ENCODE assay signal across 9 cellular contexts in genomic region chr20:33685328-33686007, GRCh38. TPM values are rescaled to one million over a fixed set of nuclear protein-coding genes. Genes with fewer than 3 reads are reported as not detected.
DNase-seq lines count a peak whose midpoint lies in the region; ATAC-seq, FAIRE-seq and TF ChIP-seq lines count a peak whose summit lies in the region.
"Had no signal": no experiment of that assay in that cellular context is flagged by ENCODE, and none has a peak within 500 bp of the region (broad histone marks: within the 10 kb centered on the region; RNA-seq: fewer than 3 reads in every experiment).

No MANE protein-coding gene starts in this region.

- H3K4me1 ChIP-seq in OCI-LY3 (ENCODE audit: low read length) (peaks cover 45% of the 10 kb centered on the region), HepG2 (ENCODE audit: insufficient read depth, low read length) (peaks cover 58% of the 10 kb centered on the region), stomach (peaks cover 12 to 33% (median 23%) of the 10 kb centered on the region in 4 donors)

- H3K9me3 ChIP-seq in OCI-LY3 (ENCODE audit: insufficient read depth, low read length) (no peaks in the 10 kb centered on the region), HepG2 (ENCODE audit: low read length) (no peaks in the 10 kb centered on the region), stomach (no peaks in the 10 kb centered on the region)

- H3K4me3 ChIP-seq in OCI-LY3 (ENCODE audit: low read length) (peak overlapping the region; percentile 96), HepG2 (replicated peaks in 1 of 3; ENCODE audit: insufficient read depth in 1 of 3, low read depth in 2 of 3, low read length in 3 of 3) (peak overlapping the region; percentile 58 to 82 (median 65)), stomach (peak overlapping the region; percentile 44 to 57 (median 48))

- H3K36me3 ChIP-seq in OCI-LY3 (replicated peaks; ENCODE audit: low read depth, low read length) (peaks cover 25% of the 10 kb centered on the region), HepG2 (replicated peaks in 1 of 2; ENCODE audit: control insufficient read depth in 1 of 2, insufficient read depth in 2 of 2, low read length in 2 of 2) (peaks cover 0 to 1% of the 10 kb centered on the region in 2 experiments; a peak in 1 of 5 replicates), stomach (no peaks in the 10 kb centered on the region)

- no peak for TF ChIP-seq CTCF in OCI-LY3 (IDR thresholded peaks at IDR 0.05; ENCODE audit: low read depth, low read length)
- TF ChIP-seq CTCF in HepG2 (CRISPR knock-in tag; IDR thresholded peaks at IDR 0.05), result peak; percentile 47; the same call in 1 of the 2 replicates
- no peak for TF ChIP-seq CTCF in stomach (IDR thresholded peaks at IDR 0.05)

- TF ChIP-seq RAD21 in HepG2 (CRISPR knock-in tag; IDR thresholded peaks at IDR 0.05), result no peak

- in situ Hi-C loops in HepG2 (cut with HindIII; ENCODE audit: extremely low pct_ligation_motif_present, low pct_unique_long_range_greater_than_20kb), result no loop called here

- H3K27me3 ChIP-seq in OCI-LY3 (ENCODE audit: low read depth, low read length) (no peaks in the 10 kb centered on the region), HepG2 (ENCODE audit: control insufficient read depth in 1 of 2, insufficient read depth in 2 of 2, low read length in 2 of 2) (no peaks in the 10 kb centered on the region), stomach (no peaks in the 10 kb centered on the region)

- peaks cover 46% of the 10 kb centered on the region for H4K20me1 ChIP-seq in OCI-LY3 (ENCODE audit: insufficient read depth, low read length)
- H4K20me1 ChIP-seq in HepG2 (ENCODE audit: insufficient read depth, low read length), result no peaks in the 10 kb centered on the region

- H3K27ac ChIP-seq in OCI-LY3 (ENCODE audit: low read length) (peak overlapping the region; percentile 89), HepG2 (ENCODE audit: extremely low read length, insufficient read depth, low read length) (peak overlapping the region; percentile 56), stomach (peak overlapping the region; percentile 41 to 84 (median 52))
- H3K27ac ChIP-seq: epithelial cell of prostate had no signal

- CTCF ChIA-PET in HepG2 (lab: Yijun Ruan, JAX; ENCODE audit: low intra/inter-chr PET ratio, low total read pairs), result no interaction called here

- BruUV-seq in HepG2 (replicated peaks; lab: Mats Ljungman, UMichigan), result TSS peak; percentile 63

- peaks cover 56% of the 10 kb centered on the region for H3K79me2 ChIP-seq in OCI-LY3 (ENCODE audit: low read length)
- H3K79me2 ChIP-seq in HepG2 (ENCODE audit: insufficient read depth, low read length), result peaks cover 21% of the 10 kb centered on the region

- H2AFZ ChIP-seq in OCI-LY3 (ENCODE audit: low read depth, low read length) (no peak overlapping the region), HepG2 (ENCODE audit: low read length) (peak overlapping the region; percentile 2)

- ATAC-seq in GM19351 (IDR thresholded peaks at IDR 0.05; ENCODE audit: unreplicated experiment) (peak; percentile 35), HG03432 (IDR thresholded peaks at IDR 0.05; ENCODE audit: unreplicated experiment) (peak; percentile 40), HepG2 (peak; percentile 65)

- DNase-seq in DMS 273 treated with DMSO at 0.1 percent for 48 hours (lab: John Stamatoyannopoulos, UW), result peak; percentile 90
- peak; percentile 29 for DNase-seq in activated naive CD8-positive, alpha-beta T cell treated with anti-CD3 and anti-CD28 coated beads, Interleukin-2, amount 50 U/mL, for 16 hours (ENCODE audit: low read depth, low spot score)
- peak; percentile 71 for DNase-seq in HepG2 (ENCODE audit: low spot score)
- DNase-seq in stomach, result no peak
- DNase-seq in NCI-H2107 treated with DMSO at 0.1 percent for 48 hours (lab: John Stamatoyannopoulos, UW; ENCODE audit: unreplicated experiment), result no peak

- H3K4me2 ChIP-seq in OCI-LY3 (ENCODE audit: low read length) (peak overlapping the region; percentile 98), HepG2 (ENCODE audit: low read depth, low read length) (peak overlapping the region; percentile 99)

- FAIRE-seq in HepG2 (lab: Jason Lieb, UNC), result no peak

- intact Hi-C loops in HepG2 (cut with micrococcal nuclease; ENCODE audit: unreplicated experiment), result loop anchor here (1.0 to 5.0 kb wide), 4 partner anchors 11 to 127 kb away; partner anchors contain the start of genes CHMP4B and NECAB3
- intact Hi-C loops in stomach (cut with DNase I; ENCODE audit: low total_unique reads), result no loop called here

- TF ChIP-seq EP300 in HepG2 (IDR thresholded peaks at IDR 0.05; ENCODE audit: low read depth in 2 of 2, low read length in 2 of 2) (0 out of 4 replicates have a peak, but pooled peaks of 1 of the 2 experiments have one; percentile 53), HepG2 (CRISPR knock-in tag; IDR thresholded peaks at IDR 0.05; ENCODE audit: borderline replicate concordance) (no peak), stomach (IDR thresholded peaks at IDR 0.05) (no peak)

- POLR2A ChIA-PET in HepG2 (lab: Yijun Ruan, JAX), result interaction anchor here (1.4 to 2.5 kb wide), 3 partner anchors 11 to 46 kb away, joined by 5 to 17 read pairs (median 14); partner anchors contain the start of genes NECAB3 and ZNF341

- WGBS in HepG2 (ENCODE audit: low lambda C conversion rate), result 3% methylated on average over 22 of the region's 39 CpGs
- 1 to 5% (median 2%) methylated on average over 11 to 39 of the region's 39 CpGs for WGBS in stomach, 5 donors

- H3K9ac ChIP-seq in OCI-LY3 (ENCODE audit: low read length) (peak overlapping the region; percentile 96), HepG2 (ENCODE audit: insufficient read depth, low read depth, low read length) (peak overlapping the region; percentile 69)

- TF ChIP-seq POLR2A in HepG2 (IDR thresholded peaks at IDR 0.05; ENCODE audit: insufficient read depth in 1 of 2, low read depth in 2 of 2, low read length in 2 of 2) (peak; percentile 50 to 51; a peak in 3 of 4 replicates), stomach (IDR thresholded peaks at IDR 0.05) (no peak)

RNA-seq across cellular contexts. Expression of gene E2F1, which starts 0.7 kb away (rescaled TPM):
- total RNA-seq in HepG2 (2016; rRNA removed; fragmentation: Illumina TruSeq; extraction: Trizol), result 25.3 and 39.4 TPM in 2 replicates
- 23.5 and 26.5 TPM in 2 replicates for total RNA-seq in HepG2 (2016; cell fraction: cytosol; rRNA removed; fragmentation: Illumina TruSeq; extraction: Trizol; ENCODE audit: low read depth)
- total RNA-seq in HepG2 (2016; cell fraction: insoluble cytoplasmic fraction; rRNA removed; fragmentation: Illumina TruSeq; extraction: Trizol), result 22.9 and 41.6 TPM in 2 replicates
- total RNA-seq in HepG2 (2016; cell fraction: membrane; rRNA removed; fragmentation: Illumina TruSeq; extraction: Trizol), result 49.7 and 51.9 TPM in 2 replicates
- 29.5 and 34.7 TPM in 2 replicates for total RNA-seq in HepG2 (2016; cell fraction: nucleus; rRNA removed; fragmentation: Illumina TruSeq; extraction: Trizol)
- polyA plus RNA-seq in HepG2 (2011; rRNA removed), result 22.5 and 25.5 TPM in 2 replicates
- polyA plus RNA-seq in HepG2 (2011; cell fraction: cytosol; rRNA removed), result 14.5 and 25.4 TPM in 2 replicates
- polyA plus RNA-seq in HepG2 (2011; cell fraction: nucleus; rRNA removed), result 50.7 and 66.4 TPM in 2 replicates
- polyA plus RNA-seq in HepG2 (2012), result 14.4 and 23.5 TPM in 2 replicates
- 39.6 and 41.6 TPM in 2 replicates for polyA plus RNA-seq in HepG2 (2016; cell fraction: cytosol; fragmentation: Illumina TruSeq; extraction: Trizol; ENCODE audit: low read depth)
- polyA plus RNA-seq in HepG2 (2016; cell fraction: insoluble cytoplasmic fraction; fragmentation: Illumina TruSeq; extraction: Trizol; ENCODE audit: low read depth), result 32.3 and 37.3 TPM in 2 replicates
- 56.5 and 59.4 TPM in 2 replicates for polyA plus RNA-seq in HepG2 (2016; cell fraction: membrane; fragmentation: Illumina TruSeq; extraction: Trizol; ENCODE audit: low read depth)
- polyA plus RNA-seq in HepG2 (2016; cell fraction: nucleus; fragmentation: Illumina TruSeq; extraction: Trizol; ENCODE audit: insufficient read depth, low read depth), result 97.6 and 106 TPM in 2 replicates
- 35.0 and 64.5 TPM in 2 replicates for polyA minus RNA-seq in HepG2 (2011; rRNA and poly(A)+ RNA removed; ENCODE audit: low replicate concordance)
- 7.4 and 10.7 TPM in 2 replicates for polyA minus RNA-seq in HepG2 (2011; cell fraction: cytosol; rRNA and poly(A)+ RNA removed)
- 8.0 and 10.6 TPM in 2 replicates for polyA minus RNA-seq in HepG2 (2011; cell fraction: nucleus; rRNA and poly(A)+ RNA removed)
- total RNA-seq in stomach, result 10 to 100 TPM in 2 of 5 donors, 1 to 10 TPM in 3; 2.3 to 24.9 (median 4.2) TPM
- polyA plus RNA-seq in stomach, result 1 to 10 TPM; 2.3 to 8.1 (median 4.9) TPM

RNA-seq across cellular contexts. Expression of gene NECAB3, which starts 11.2 kb away (rescaled TPM):
- 26.4 and 61.5 TPM in 2 replicates for total RNA-seq in HepG2 (2016; rRNA removed; fragmentation: Illumina TruSeq; extraction: Trizol)
- total RNA-seq in HepG2 (2016; cell fraction: cytosol; rRNA removed; fragmentation: Illumina TruSeq; extraction: Trizol; ENCODE audit: low read depth), result 43.9 and 46.0 TPM in 2 replicates
- 23.2 and 62.1 TPM in 2 replicates for total RNA-seq in HepG2 (2016; cell fraction: insoluble cytoplasmic fraction; rRNA removed; fragmentation: Illumina TruSeq; extraction: Trizol)
- total RNA-seq in HepG2 (2016; cell fraction: membrane; rRNA removed; fragmentation: Illumina TruSeq; extraction: Trizol), result 62.7 and 67.8 TPM in 2 replicates
- 71.4 and 86.1 TPM in 2 replicates for total RNA-seq in HepG2 (2016; cell fraction: nucleus; rRNA removed; fragmentation: Illumina TruSeq; extraction: Trizol)
- polyA plus RNA-seq in HepG2 (2011; rRNA removed), result 65.5 and 81.8 TPM in 2 replicates
- 30.3 and 70.4 TPM in 2 replicates for polyA plus RNA-seq in HepG2 (2011; cell fraction: cytosol; rRNA removed)
- 585 and 688 TPM in 2 replicates for polyA plus RNA-seq in HepG2 (2011; cell fraction: nucleus; rRNA removed)
- polyA plus RNA-seq in HepG2 (2012), result 32.0 and 41.2 TPM in 2 replicates
- polyA plus RNA-seq in HepG2 (2016; cell fraction: cytosol; fragmentation: Illumina TruSeq; extraction: Trizol; ENCODE audit: low read depth), result 18.6 and 21.1 TPM in 2 replicates
- 21.8 and 29.6 TPM in 2 replicates for polyA plus RNA-seq in HepG2 (2016; cell fraction: insoluble cytoplasmic fraction; fragmentation: Illumina TruSeq; extraction: Trizol; ENCODE audit: low read depth)
- 29.2 TPM in 2 replicates for polyA plus RNA-seq in HepG2 (2016; cell fraction: membrane; fragmentation: Illumina TruSeq; extraction: Trizol; ENCODE audit: low read depth)
- 161 and 163 TPM in 2 replicates for polyA plus RNA-seq in HepG2 (2016; cell fraction: nucleus; fragmentation: Illumina TruSeq; extraction: Trizol; ENCODE audit: insufficient read depth, low read depth)
- polyA minus RNA-seq in HepG2 (2011; rRNA and poly(A)+ RNA removed; ENCODE audit: low replicate concordance), result 148 and 154 TPM in 2 replicates
- polyA minus RNA-seq in HepG2 (2011; cell fraction: cytosol; rRNA and poly(A)+ RNA removed), result 27.1 and 33.2 TPM in 2 replicates
- polyA minus RNA-seq in HepG2 (2011; cell fraction: nucleus; rRNA and poly(A)+ RNA removed), result 103 and 112 TPM in 2 replicates
- total RNA-seq in stomach, result 100 to 1,000 TPM in 3 of 5 donors, 10 to 100 TPM in 2; 28.1 to 335 (median 113) TPM
- polyA plus RNA-seq in stomach, result 10 to 100 TPM; 31.4 to 60.0 (median 51.3) TPM

RNA-seq across cellular contexts. Expression of gene ACTL10, which starts 18.7 kb away (rescaled TPM):
- total RNA-seq in HepG2 (2016; rRNA removed; fragmentation: Illumina TruSeq; extraction: Trizol) (not detected in 2 replicates), stomach (10 to 100 TPM in 1 of 5 donors, 1 to 10 TPM in 3, not detected in 1; 1.1 to 12.3 (median 1.3) TPM)
- not detected in 2 replicates for total RNA-seq in HepG2 (2016; cell fraction: cytosol; rRNA removed; fragmentation: Illumina TruSeq; extraction: Trizol; ENCODE audit: low read depth)
- not detected in 2 replicates for total RNA-seq in HepG2 (2016; cell fraction: insoluble cytoplasmic fraction; rRNA removed; fragmentation: Illumina TruSeq; extraction: Trizol)
- not detected in 2 replicates for total RNA-seq in HepG2 (2016; cell fraction: membrane; rRNA removed; fragmentation: Illumina TruSeq; extraction: Trizol)
- total RNA-seq in HepG2 (2016; cell fraction: nucleus; rRNA removed; fragmentation: Illumina TruSeq; extraction: Trizol), result not detected in 2 replicates
- polyA plus RNA-seq in HepG2 (2011; rRNA removed) (not detected in 2 replicates), stomach (1 to 10 TPM; 1.4 to 2.9 (median 2.4) TPM)
- polyA plus RNA-seq in HepG2 (2011; cell fraction: cytosol; rRNA removed), result not detected in 2 replicates
- polyA plus RNA-seq in HepG2 (2011; cell fraction: nucleus; rRNA removed), result not detected in 2 replicates
- polyA plus RNA-seq in HepG2 (2012), result 0.11 and 0.12 TPM in 2 replicates
- not detected in 2 replicates for polyA plus RNA-seq in HepG2 (2016; cell fraction: cytosol; fragmentation: Illumina TruSeq; extraction: Trizol; ENCODE audit: low read depth)
- not detected in 2 replicates for polyA plus RNA-seq in HepG2 (2016; cell fraction: insoluble cytoplasmic fraction; fragmentation: Illumina TruSeq; extraction: Trizol; ENCODE audit: low read depth)
- polyA plus RNA-seq in HepG2 (2016; cell fraction: membrane; fragmentation: Illumina TruSeq; extraction: Trizol; ENCODE audit: low read depth), result not detected in 2 replicates
- not detected in 2 replicates for polyA plus RNA-seq in HepG2 (2016; cell fraction: nucleus; fragmentation: Illumina TruSeq; extraction: Trizol; ENCODE audit: insufficient read depth, low read depth)
- polyA minus RNA-seq in HepG2 (2011; rRNA and poly(A)+ RNA removed; ENCODE audit: low replicate concordance), result 0.12 and 3.5 TPM in 2 replicates
- not detected in 2 replicates for polyA minus RNA-seq in HepG2 (2011; cell fraction: cytosol; rRNA and poly(A)+ RNA removed)
- not detected in 2 replicates for polyA minus RNA-seq in HepG2 (2011; cell fraction: nucleus; rRNA and poly(A)+ RNA removed)

RNA-seq across cellular contexts. Expression of gene C20orf144, which starts 23.3 kb away (rescaled TPM):
- total RNA-seq in HepG2 (2016; rRNA removed; fragmentation: Illumina TruSeq; extraction: Trizol) (0.09 and 0.14 TPM in 2 replicates), stomach (not detected)
- 0.30 and 0.35 TPM in 2 replicates for total RNA-seq in HepG2 (2016; cell fraction: cytosol; rRNA removed; fragmentation: Illumina TruSeq; extraction: Trizol; ENCODE audit: low read depth)
- 0.11 TPM in 1 of 2 replicates, not detected in the other for total RNA-seq in HepG2 (2016; cell fraction: insoluble cytoplasmic fraction; rRNA removed; fragmentation: Illumina TruSeq; extraction: Trizol)
- 0.37 and 0.38 TPM in 2 replicates for total RNA-seq in HepG2 (2016; cell fraction: membrane; rRNA removed; fragmentation: Illumina TruSeq; extraction: Trizol)
- 0.31 and 0.37 TPM in 2 replicates for total RNA-seq in HepG2 (2016; cell fraction: nucleus; rRNA removed; fragmentation: Illumina TruSeq; extraction: Trizol)
- polyA plus RNA-seq in HepG2 (2011; rRNA removed) (0.16 TPM in 2 replicates), stomach (under 1 TPM in 2 of 3 donors, not detected in 1; 0.19 to 0.31 TPM)
- 0.17 and 0.29 TPM in 2 replicates for polyA plus RNA-seq in HepG2 (2011; cell fraction: cytosol; rRNA removed)
- polyA plus RNA-seq in HepG2 (2011; cell fraction: nucleus; rRNA removed), result 0.18 and 0.24 TPM in 2 replicates
- polyA plus RNA-seq in HepG2 (2012), result 0.21 and 0.32 TPM in 2 replicates
- 0.12 and 0.15 TPM in 2 replicates for polyA plus RNA-seq in HepG2 (2016; cell fraction: cytosol; fragmentation: Illumina TruSeq; extraction: Trizol; ENCODE audit: low read depth)
- 0.20 and 0.21 TPM in 2 replicates for polyA plus RNA-seq in HepG2 (2016; cell fraction: insoluble cytoplasmic fraction; fragmentation: Illumina TruSeq; extraction: Trizol; ENCODE audit: low read depth)
- polyA plus RNA-seq in HepG2 (2016; cell fraction: membrane; fragmentation: Illumina TruSeq; extraction: Trizol; ENCODE audit: low read depth), result 0.27 and 0.39 TPM in 2 replicates
- not detected in 2 replicates for polyA plus RNA-seq in HepG2 (2016; cell fraction: nucleus; fragmentation: Illumina TruSeq; extraction: Trizol; ENCODE audit: insufficient read depth, low read depth)
- polyA minus RNA-seq in HepG2 (2011; rRNA and poly(A)+ RNA removed; ENCODE audit: low replicate concordance), result 0.58 TPM in 1 of 2 replicates, not detected in the other
- not detected in 2 replicates for polyA minus RNA-seq in HepG2 (2011; cell fraction: cytosol; rRNA and poly(A)+ RNA removed)
- polyA minus RNA-seq in HepG2 (2011; cell fraction: nucleus; rRNA and poly(A)+ RNA removed), result 0.26 TPM in 1 of 2 replicates, not detected in the other

RNA-seq across cellular contexts. Expression of gene PXMP4, which starts 34.6 kb away (rescaled TPM):
- total RNA-seq in HepG2 (2016; rRNA removed; fragmentation: Illumina TruSeq; extraction: Trizol), result not detected in 2 replicates
- total RNA-seq in HepG2 (2016; cell fraction: cytosol; rRNA removed; fragmentation: Illumina TruSeq; extraction: Trizol; ENCODE audit: low read depth), result not detected in 2 replicates
- total RNA-seq in HepG2 (2016; cell fraction: insoluble cytoplasmic fraction; rRNA removed; fragmentation: Illumina TruSeq; extraction: Trizol), result not detected in 2 replicates
- not detected in 2 replicates for total RNA-seq in HepG2 (2016; cell fraction: membrane; rRNA removed; fragmentation: Illumina TruSeq; extraction: Trizol)
- total RNA-seq in HepG2 (2016; cell fraction: nucleus; rRNA removed; fragmentation: Illumina TruSeq; extraction: Trizol), result not detected in 2 replicates
- polyA plus RNA-seq in HepG2 (2011; rRNA removed), result not detected in 2 replicates
- polyA plus RNA-seq in HepG2 (2011; cell fraction: cytosol; rRNA removed), result 0.01 TPM in 1 of 2 replicates, not detected in the other
- polyA plus RNA-seq in HepG2 (2011; cell fraction: nucleus; rRNA removed), result not detected in 2 replicates
- 0.07 TPM in 1 of 2 replicates, not detected in the other for polyA plus RNA-seq in HepG2 (2012)
- not detected in 2 replicates for polyA plus RNA-seq in HepG2 (2016; cell fraction: cytosol; fragmentation: Illumina TruSeq; extraction: Trizol; ENCODE audit: low read depth)
- polyA plus RNA-seq in HepG2 (2016; cell fraction: insoluble cytoplasmic fraction; fragmentation: Illumina TruSeq; extraction: Trizol; ENCODE audit: low read depth), result not detected in 2 replicates
- not detected in 2 replicates for polyA plus RNA-seq in HepG2 (2016; cell fraction: membrane; fragmentation: Illumina TruSeq; extraction: Trizol; ENCODE audit: low read depth)
- polyA plus RNA-seq in HepG2 (2016; cell fraction: nucleus; fragmentation: Illumina TruSeq; extraction: Trizol; ENCODE audit: insufficient read depth, low read depth), result not detected in 2 replicates
- polyA minus RNA-seq in HepG2 (2011; rRNA and poly(A)+ RNA removed; ENCODE audit: low replicate concordance), result 0.20 and 11.4 TPM in 2 replicates
- polyA minus RNA-seq in HepG2 (2011; cell fraction: cytosol; rRNA and poly(A)+ RNA removed), result not detected in 2 replicates
- polyA minus RNA-seq in HepG2 (2011; cell fraction: nucleus; rRNA and poly(A)+ RNA removed), result not detected in 2 replicates
- 10 to 100 TPM in 2 of 5 donors, 1 to 10 TPM in 2, under 1 TPM in 1; 0.72 to 36.8 (median 6.1) TPM for total RNA-seq in stomach
- polyA plus RNA-seq in stomach, result 1 to 10 TPM; 4.0 to 5.9 (median 5.4) TPM

Comparison
In these comparisons a context has a peak if more than half of its experiments do, and no peak if none do; other contexts are left out.
1. DNase-seq: peak in DMS 273 treated with DMSO at 0.1 percent for 48 hours (single experiment), activated naive CD8-positive, alpha-beta T cell treated with anti-CD3 and anti-CD28 coated beads, Interleukin-2, amount 50 U/mL, for 16 hours (single experiment) and HepG2 (single experiment); none in stomach (single experiment) and NCI-H2107 treated with DMSO at 0.1 percent for 48 hours (single experiment).
2. POLR2A ChIP-seq: peak in HepG2 (2 of 2); none in stomach (0 of 4).
3. Peak in every context shown above with its lines, with median percentiles within 50 percentile points of each other: ATAC-seq, H3K27ac ChIP-seq and H3K4me3 ChIP-seq.